Comparison of ENCODE assay signal across 11 cellular contexts in genomic region chr5:148912714-148913398, GRCh38.
DNase-seq lines count a peak whose midpoint lies in the region; ATAC-seq, FAIRE-seq and TF ChIP-seq lines count a peak whose summit lies in the region.
"Had no signal": no experiment of that assay in that cellular context is flagged by ENCODE, and none has a peak within 500 bp of the region (broad histone marks: within the 10 kb centered on the region; RNA-seq: fewer than 3 reads in every experiment).

No MANE protein-coding gene starts in this region.

- CTCF ChIA-PET in activated CD4-positive, alpha-beta T cell treated with anti-CD3 and anti-CD28 coated beads, Interleukin-2, amount 10 ng/mL, durations not matched to agents 7 days and 5 days (lab: Charles Lee) = no interaction called here

- no peaks in the 10 kb centered on the region for H3K27me3 ChIP-seq in astrocyte (ENCODE audit: insufficient read depth, low read length)

- no peaks in the 10 kb centered on the region for H3K36me3 ChIP-seq in astrocyte (ENCODE audit: insufficient read depth, low read length)
- H3K36me3 ChIP-seq: thoracic aorta had no signal

- DNase-seq in activated CD4-positive, alpha-beta T cell treated with anti-CD3 and anti-CD28 coated beads, Interleukin-2, amount 10 ng/mL, durations not matched to agents 7 days and 5 days = no peak
- DNase-seq in activated CD4-positive, alpha-beta T cell treated with anti-CD3 and anti-CD28 coated beads for 48 hours = no peak
- DNase-seq in astrocyte (ENCODE audit: low read depth) = peak; percentile 98
- peak; percentile 74 for DNase-seq in iPS-NIHi11 (ENCODE audit: low spot score)
- DNase-seq in type B pancreatic cell (ENCODE audit: extremely low spot score, unreplicated experiment) = no peak
- no peak for DNase-seq in immature natural killer cell
- DNase-seq in inferior parietal cortex (ENCODE audit: extremely low spot score) = no peak
- DNase-seq: activated CD4-positive, alpha-beta memory T cell treated with anti-CD3 and anti-CD28 coated beads for 36 hours had no signal

- peak; percentile 97 for FAIRE-seq in astrocyte (lab: Jason Lieb, UNC)
- FAIRE-seq: islet of Langerhans had no signal

- H3K79me2 ChIP-seq in astrocyte (ENCODE audit: insufficient read depth, low read length) = no peaks in the 10 kb centered on the region

- peak overlapping the region; percentile 97 for H3K27ac ChIP-seq in astrocyte (ENCODE audit: low read depth, low read length)
- H3K27ac ChIP-seq: thoracic aorta had no signal

- ATAC-seq in HG03565 (IDR thresholded peaks at IDR 0.05; ENCODE audit: unreplicated experiment) = no peak

- peak overlapping the region; percentile 79 for H3K9ac ChIP-seq in astrocyte (ENCODE audit: low read length)

- TF ChIP-seq CTCF in astrocyte (IDR thresholded peaks at IDR 0.05; ENCODE audit: insufficient read depth, low read depth, low read length) (peak; percentile 19), type B pancreatic cell (conservative IDR thresholded peaks at IDR 0.05) (peak; percentile 40)

- H3K4me3 ChIP-seq in astrocyte (ENCODE audit: insufficient read depth, low read depth, low read length) = no peak overlapping the region
- H3K4me3 ChIP-seq: thoracic aorta had no signal

- no peak overlapping the region for H3K4me3 Mint-ChIP-seq in activated CD4-positive, alpha-beta T cell treated with anti-CD3 and anti-CD28 coated beads, Interleukin-2, amount 10 ng/mL, durations not matched to agents 7 days and 5 days
- H3K4me3 Mint-ChIP-seq in astrocyte (ENCODE audit: unreplicated experiment) = no peak overlapping the region
- H3K4me3 Mint-ChIP-seq in type B pancreatic cell = no peak overlapping the region
- H3K4me3 Mint-ChIP-seq in immature natural killer cell = no peak overlapping the region
- H3K4me3 Mint-ChIP-seq: activated CD4-positive, alpha-beta memory T cell treated with anti-CD3 and anti-CD28 coated beads for 36 hours had no signal

- H3K27me3 Mint-ChIP-seq in activated CD4-positive, alpha-beta T cell treated with anti-CD3 and anti-CD28 coated beads, Interleukin-2, amount 10 ng/mL, durations not matched to agents 7 days and 5 days = peaks cover 6% of the 10 kb centered on the region
- H3K27me3 Mint-ChIP-seq in astrocyte (ENCODE audit: low read depth, unreplicated experiment) (peaks cover 5% of the 10 kb centered on the region), type B pancreatic cell (peaks cover 4% of the 10 kb centered on the region), immature natural killer cell (ENCODE audit: low read depth in 3 of 3) (peaks cover 0 to 1% (median 0%) of the 10 kb centered on the region in 3 donors)
- H3K27me3 Mint-ChIP-seq: activated CD4-positive, alpha-beta memory T cell treated with anti-CD3 and anti-CD28 coated beads for 36 hours had no signal

- peak overlapping the region; percentile 67 for H3K4me2 ChIP-seq in astrocyte (ENCODE audit: low read length)

- H3K4me1 Mint-ChIP-seq in activated CD4-positive, alpha-beta T cell treated with anti-CD3 and anti-CD28 coated beads, Interleukin-2, amount 10 ng/mL, durations not matched to agents 7 days and 5 days = peaks cover 9% of the 10 kb centered on the region
- H3K4me1 Mint-ChIP-seq in astrocyte (ENCODE audit: low read depth, unreplicated experiment) (peaks cover 29% of the 10 kb centered on the region), type B pancreatic cell (ENCODE audit: unreplicated experiment) (peaks cover 20% of the 10 kb centered on the region), immature natural killer cell (peaks cover 21 to 34% of the 10 kb centered on the region in 2 donors)

- H2AFZ ChIP-seq in astrocyte (ENCODE audit: low read depth, low read length) = peak overlapping the region; percentile 44

- H3K9me3 ChIP-seq in astrocyte (ENCODE audit: insufficient read depth, low read depth, low read length) = no peaks in the 10 kb centered on the region
- H3K9me3 ChIP-seq: thoracic aorta had no signal

- POLR2A ChIA-PET in activated CD4-positive, alpha-beta T cell treated with anti-CD3 and anti-CD28 coated beads, Interleukin-2, amount 10 ng/mL, durations not matched to agents 7 days and 5 days (lab: Charles Lee) = no interaction called here

- H3K4me1 ChIP-seq in astrocyte (ENCODE audit: insufficient read depth, low read length) = peaks cover 53% of the 10 kb centered on the region

- no peaks in the 10 kb centered on the region for H3K9me3 Mint-ChIP-seq in activated CD4-positive, alpha-beta T cell treated with anti-CD3 and anti-CD28 coated beads, Interleukin-2, amount 10 ng/mL, durations not matched to agents 7 days and 5 days
- H3K9me3 Mint-ChIP-seq in astrocyte (ENCODE audit: unreplicated experiment) (no peaks in the 10 kb centered on the region), type B pancreatic cell (no peaks in the 10 kb centered on the region), immature natural killer cell (no peaks in the 10 kb centered on the region)
- H3K9me3 Mint-ChIP-seq: activated CD4-positive, alpha-beta memory T cell treated with anti-CD3 and anti-CD28 coated beads for 36 hours had no signal

- no peaks in the 10 kb centered on the region for H4K20me1 ChIP-seq in astrocyte (ENCODE audit: insufficient read depth, low read length)

- peak overlapping the region; percentile 14 for H3K27ac Mint-ChIP-seq in activated CD4-positive, alpha-beta T cell treated with anti-CD3 and anti-CD28 coated beads, Interleukin-2, amount 10 ng/mL, durations not matched to agents 7 days and 5 days
- H3K27ac Mint-ChIP-seq in astrocyte (ENCODE audit: unreplicated experiment) (peak overlapping the region; percentile 94), type B pancreatic cell (peak overlapping the region; percentile 35), immature natural killer cell (peak overlapping the region in 2 of 6 donors; percentile 21 to 26)
- H3K27ac Mint-ChIP-seq: activated CD4-positive, alpha-beta memory T cell treated with anti-CD3 and anti-CD28 coated beads for 36 hours had no signal

- H3K36me3 Mint-ChIP-seq in activated CD4-positive, alpha-beta T cell treated with anti-CD3 and anti-CD28 coated beads, Interleukin-2, amount 10 ng/mL, durations not matched to agents 7 days and 5 days (ENCODE audit: low read depth) = no peaks in the 10 kb centered on the region
- H3K36me3 Mint-ChIP-seq in astrocyte (ENCODE audit: low read depth, unreplicated experiment) (no peaks in the 10 kb centered on the region), type B pancreatic cell (no peaks in the 10 kb centered on the region), immature natural killer cell (peaks cover 0 to 10% (median 2%) of the 10 kb centered on the region in 3 donors)
- H3K36me3 Mint-ChIP-seq: activated CD4-positive, alpha-beta memory T cell treated with anti-CD3 and anti-CD28 coated beads for 36 hours had no signal

Comparison
In these comparisons a context has a peak if more than half of its experiments do, and no peak if none do; other contexts are left out.
1. DNase-seq: peak in astrocyte (single experiment) and iPS-NIHi11 (single experiment); none in activated CD4-positive, alpha-beta T cell treated with anti-CD3 and anti-CD28 coated beads, Interleukin-2, amount 10 ng/mL, durations not matched to agents 7 days and 5 days (single experiment), activated CD4-positive, alpha-beta T cell treated with anti-CD3 and anti-CD28 coated beads for 48 hours (single experiment), type B pancreatic cell (single experiment), immature natural killer cell (0 of 3) and inferior parietal cortex (single experiment).